In genomic region chr9:110183208-110184145, GRCh38 we compare ENCODE assay signal across 8 cellular contexts. TPM values are rescaled to one million over a fixed set of nuclear protein-coding genes. Genes with fewer than 3 reads are reported as not detected.
A peak's percentile ranks its signal among the peaks of the same experiment; 100 is the strongest.
DNase-seq lines count a peak whose midpoint lies in the region; ATAC-seq, FAIRE-seq and TF ChIP-seq lines count a peak whose summit lies in the region.

No MANE protein-coding gene starts in this region.

- peak; percentile 59 for FAIRE-seq in pancreas (lab: Jason Lieb, UNC)

- H3K4me1 Mint-ChIP-seq in activated T-helper 2 cell treated with anti-CD3 and anti-CD28 coated beads, Interferon-gamma antibody, Interleukin-2, Interleukin-4, amounts not matched to agents 10 μg/mL and 5 μg/mL and 100 μg/mL, durations not matched to agents 14 hours and 24 hours and 36 hours (ENCODE audit: low read depth), result peaks cover 15% of the 10 kb centered on the region

- intact Hi-C loops in activated T-helper 2 cell treated with anti-CD3 and anti-CD28 coated beads, Interferon-gamma antibody, Interleukin-2, Interleukin-4, amounts not matched to agents 10 μg/mL and 5 μg/mL and 100 μg/mL, durations not matched to agents 14 hours and 24 hours and 36 hours (cut with micrococcal nuclease), result loop anchor here (1.0 to 10.0 kb wide), 4 partner anchors 34 to 1111 kb away; no protein-coding TSS in a partner anchor
- intact Hi-C loops in pancreas (cut with DNase I), result loop anchor here in 2 of 3 donors (5.0 kb wide), 2 partner anchors 34 to 39 kb away; no protein-coding TSS in a partner anchor

- DNase-seq in DMS114 treated with DMSO at 0.1 percent for 48 hours (lab: John Stamatoyannopoulos, UW; ENCODE audit: unreplicated experiment) (peak; percentile 3), HuH-7.5 (ENCODE audit: low spot score) (peak; percentile 53), OCI-M1 (lab: John Stamatoyannopoulos, UW) (peak; percentile 76), globus pallidus (ENCODE audit: low spot score) (peak; percentile 59), pancreas (peak in 4 of 6 donors; percentile 51 to 80 (median 72))
- peak; percentile 28 for DNase-seq in activated T-helper 2 cell treated with anti-CD3 and anti-CD28 coated beads, Interferon-gamma antibody, Interleukin-2, Interleukin-4, amounts not matched to agents 10 μg/mL and 5 μg/mL and 100 μg/mL, durations not matched to agents 14 hours and 24 hours and 36 hours (ENCODE audit: low spot score)

- peak; percentile 57 to 76 (median 60) for TF ChIP-seq CTCF in pancreas (IDR thresholded peaks at IDR 0.05)

- no peaks in the 10 kb centered on the region for H3K36me3 ChIP-seq in pancreas

- no peaks in the 10 kb centered on the region for H3K27me3 ChIP-seq in pancreas

- no peaks in the 10 kb centered on the region for H3K27me3 Mint-ChIP-seq in activated T-helper 2 cell treated with anti-CD3 and anti-CD28 coated beads, Interferon-gamma antibody, Interleukin-2, Interleukin-4, amounts not matched to agents 10 μg/mL and 5 μg/mL and 100 μg/mL, durations not matched to agents 14 hours and 24 hours and 36 hours (ENCODE audit: low read depth)

- ATAC-seq in GM21381 (IDR thresholded peaks at IDR 0.05; ENCODE audit: unreplicated experiment) (peak; percentile 73), pancreas (peak; percentile 84 to 91 (median 90)), GM19328 (IDR thresholded peaks at IDR 0.05; ENCODE audit: unreplicated experiment) (no peak)

- no peak overlapping the region for H3K4me3 Mint-ChIP-seq in activated T-helper 2 cell treated with anti-CD3 and anti-CD28 coated beads, Interferon-gamma antibody, Interleukin-2, Interleukin-4, amounts not matched to agents 10 μg/mL and 5 μg/mL and 100 μg/mL, durations not matched to agents 14 hours and 24 hours and 36 hours (ENCODE audit: low read depth)

- peaks cover 10% of the 10 kb centered on the region for H3K9me3 Mint-ChIP-seq in activated T-helper 2 cell treated with anti-CD3 and anti-CD28 coated beads, Interferon-gamma antibody, Interleukin-2, Interleukin-4, amounts not matched to agents 10 μg/mL and 5 μg/mL and 100 μg/mL, durations not matched to agents 14 hours and 24 hours and 36 hours

- H3K27ac Mint-ChIP-seq in activated T-helper 2 cell treated with anti-CD3 and anti-CD28 coated beads, Interferon-gamma antibody, Interleukin-2, Interleukin-4, amounts not matched to agents 10 μg/mL and 5 μg/mL and 100 μg/mL, durations not matched to agents 14 hours and 24 hours and 36 hours, result no peak overlapping the region

- H3K27ac ChIP-seq in pancreas, result no peak overlapping the region

- no peaks in the 10 kb centered on the region for H3K9me3 ChIP-seq in pancreas

- no peak overlapping the region for H3K4me3 ChIP-seq in pancreas

- H3K36me3 Mint-ChIP-seq in activated T-helper 2 cell treated with anti-CD3 and anti-CD28 coated beads, Interferon-gamma antibody, Interleukin-2, Interleukin-4, amounts not matched to agents 10 μg/mL and 5 μg/mL and 100 μg/mL, durations not matched to agents 14 hours and 24 hours and 36 hours (ENCODE audit: low read depth), result peaks cover 11% of the 10 kb centered on the region

- WGBS in pancreas, 2 donors, result 61 to 63% methylated on average over 7 of the region's 7 CpGs

- peaks cover 3 to 24% (median 22%) of the 10 kb centered on the region in 3 donors for H3K4me1 ChIP-seq in pancreas

RNA-seq across cellular contexts. Expression of gene C9orf152, which starts 24.5 kb away (rescaled TPM):
- not detected in 2 replicates for total RNA-seq in activated T-helper 2 cell treated with anti-CD3 and anti-CD28 coated beads, Interferon-gamma antibody, Interleukin-2, Interleukin-4, amounts not matched to agents 10 μg/mL and 5 μg/mL and 100 μg/mL, durations not matched to agents 14 hours and 24 hours and 36 hours
- 1 to 10 TPM; 1.0 to 8.9 (median 3.2) TPM for total RNA-seq in pancreas
- polyA plus RNA-seq in pancreas, result 1 to 10 TPM in 1 of 2 donors, under 1 TPM in 1; 0.85 to 1.3 TPM

Comparison
In these comparisons a context has a peak if more than half of its experiments do, and no peak if none do; other contexts are left out.
1. DNase-seq: peak in every context shown above with its lines; median percentile 76 in OCI-M1; 72 in pancreas; 59 in globus pallidus; 53 in HuH-7.5; 28 in activated T-helper 2 cell treated with anti-CD3 and anti-CD28 coated beads, Interferon-gamma antibody, Interleukin-2, Interleukin-4, amounts not matched to agents 10 μg/mL and 5 μg/mL and 100 μg/mL, durations not matched to agents 14 hours and 24 hours and 36 hours; 3 in DMS114 treated with DMSO at 0.1 percent for 48 hours.